ENCODE assay signal across 9 cellular contexts in genomic region chr17:2084766-2085647, GRCh38. TPM values are rescaled to one million over a fixed set of nuclear protein-coding genes. Genes with fewer than 3 reads are reported as not detected.
DNase-seq lines count a peak whose midpoint lies in the region; ATAC-seq lines count a peak whose summit lies in the region.
"Had no signal": no experiment of that assay in that cellular context is flagged by ENCODE, and none has a peak within 500 bp of the region (broad histone marks: within the 10 kb centered on the region; RNA-seq: fewer than 3 reads in every experiment).

No MANE protein-coding gene starts in this region.

- H3K27ac ChIP-seq in GM23248: peak overlapping the region; percentile 96

- H3K36me3 ChIP-seq in GM23248 (ENCODE audit: low read depth): no peaks in the 10 kb centered on the region
- peaks cover 9% of the 10 kb centered on the region for H3K36me3 ChIP-seq in adipocyte (ENCODE audit: control insufficient read depth, insufficient read depth, low read length, severe bottlenecking)
- H3K36me3 ChIP-seq in skeletal muscle satellite cell (ENCODE audit: insufficient read depth, low read length): peaks cover 7% of the 10 kb centered on the region

- H3K79me2 ChIP-seq in GM23248 (ENCODE audit: insufficient read depth): no peaks in the 10 kb centered on the region

- H3K27me3 ChIP-seq in GM23248 (replicated peaks; ENCODE audit: insufficient read depth) (no peaks in the 10 kb centered on the region), adipocyte (replicated peaks; ENCODE audit: control insufficient read depth, insufficient read depth, low read length) (no peaks in the 10 kb centered on the region), skeletal muscle satellite cell (ENCODE audit: control insufficient read depth, insufficient read depth, low read length) (no peaks in the 10 kb centered on the region)

- H3K4me2 ChIP-seq in GM23248 (ENCODE audit: unreplicated experiment) (peak overlapping the region; percentile 46), skeletal muscle satellite cell (ENCODE audit: low read length) (peak overlapping the region; percentile 11)

- H3K9me3 ChIP-seq in GM23248 (ENCODE audit: low read depth) (no peaks in the 10 kb centered on the region), adipocyte (ENCODE audit: control insufficient read depth, low read length) (no peaks in the 10 kb centered on the region), skeletal muscle satellite cell (replicated peaks; ENCODE audit: low read length) (no peaks in the 10 kb centered on the region)

- intact Hi-C loops in left ventricle myocardium superior (cut with micrococcal nuclease): no loop called here

- H4K20me1 ChIP-seq in GM23248 (ENCODE audit: insufficient read depth): no peaks in the 10 kb centered on the region

- H3F3A ChIP-seq in GM23248 (ENCODE audit: insufficient read depth): peaks cover 56% of the 10 kb centered on the region

- no peaks in the 10 kb centered on the region for H3K9me2 ChIP-seq in GM23248 (ENCODE audit: insufficient read depth)

- H3K4me1 ChIP-seq in GM23248 (ENCODE audit: insufficient read depth) (peaks cover 65% of the 10 kb centered on the region), adipocyte (ENCODE audit: control insufficient read depth, insufficient read depth, low read length) (peaks cover 78% of the 10 kb centered on the region), skeletal muscle satellite cell (ENCODE audit: control insufficient read depth, insufficient read depth, low read length) (peaks cover 56% of the 10 kb centered on the region)

- in situ Hi-C loops in GM23248 (cut with MboI): loop anchor here (10.0 kb wide), 1 partner anchor 150 kb away; no protein-coding TSS in a partner anchor

- peak overlapping the region; percentile 81 for H3K9ac ChIP-seq in GM23248
- H3K9ac ChIP-seq in adipocyte (ENCODE audit: low read length): peak overlapping the region; percentile 74
- H3K9ac ChIP-seq in skeletal muscle satellite cell (ENCODE audit: low read depth, low read length): peak overlapping the region; percentile 20

- ATAC-seq in left ventricle myocardium superior (peak; percentile 58), GM21515 (IDR thresholded peaks at IDR 0.05; ENCODE audit: unreplicated experiment) (no peak)

- DNase-seq in GM23248: peak; percentile 78
- DNase-seq in adipocyte (ENCODE audit: low read depth): peak; percentile 87
- peak; percentile 81 for DNase-seq in left ventricle myocardium superior
- no peak for DNase-seq in stimulated activated CD4-positive, alpha-beta T cell treated with anti-CD3 and anti-CD28 coated beads, Interleukin-15, amount 100 ng/mL, for 24 hours
- no peak for DNase-seq in RPMI8226
- DNase-seq in NCI-H2196 (lab: John Stamatoyannopoulos, UW; ENCODE audit: unreplicated experiment): no peak
- DNase-seq: NCI-H2171 treated with DMSO at 0.1 percent for 48 hours had no signal

- H3K4me3 ChIP-seq in GM23248: 0 out of 2 replicates have a peak overlapping the region, but pooled peaks have one; percentile 1
- H3K4me3 ChIP-seq in adipocyte (ENCODE audit: low read length): no peak overlapping the region
- H3K4me3 ChIP-seq in skeletal muscle satellite cell (ENCODE audit: low read length): peak overlapping the region; percentile 5

- WGBS in GM23248 (ENCODE audit: low coverage in 1 of 2, low lambda C conversion rate in 2 of 2, missing lambda C conversion rate in 2 of 2), 2 experiments: 10% methylated on average over 13 of the region's 13 CpGs

- H2AFZ ChIP-seq in GM23248: no peak overlapping the region

RNA-seq across cellular contexts. Expression of gene HIC1, which starts 30.1 kb away (rescaled TPM):
- total RNA-seq in GM23248 (2014; rRNA removed; shearing (Covaris generic)): 35.0 and 59.8 TPM in 2 replicates
- polyA plus RNA-seq in GM23248 (2016; fragmentation: Nextera tagmentation; extraction: Ambion mirVana): 1.6 TPM in 2 replicates
- total RNA-seq in left ventricle myocardium superior: 19.0 TPM
- 16.2 and 29.9 TPM in 2 replicates for total RNA-seq in skeletal muscle satellite cell (2012; rRNA removed)

RNA-seq across cellular contexts. Expression of gene OVCA2, which starts 43.2 kb away (rescaled TPM):
- 67.3 and 92.0 TPM in 2 replicates for total RNA-seq in GM23248 (2014; rRNA removed; shearing (Covaris generic))
- 63.5 and 66.1 TPM in 2 replicates for polyA plus RNA-seq in GM23248 (2016; fragmentation: Nextera tagmentation; extraction: Ambion mirVana)
- 14.4 TPM for total RNA-seq in left ventricle myocardium superior
- 57.8 and 60.9 TPM in 2 replicates for total RNA-seq in skeletal muscle satellite cell (2012; rRNA removed)

RNA-seq across cellular contexts. Expression of gene DPH1, which starts 55.1 kb away (rescaled TPM):
- 51.2 and 58.1 TPM in 2 replicates for total RNA-seq in GM23248 (2014; rRNA removed; shearing (Covaris generic))
- polyA plus RNA-seq in GM23248 (2016; fragmentation: Nextera tagmentation; extraction: Ambion mirVana): 41.1 and 41.2 TPM in 2 replicates
- 28.9 TPM for total RNA-seq in left ventricle myocardium superior
- 22.9 and 30.4 TPM in 2 replicates for total RNA-seq in skeletal muscle satellite cell (2012; rRNA removed)

RNA-seq across cellular contexts. Expression of gene RTN4RL1, which starts 59.9 kb away (rescaled TPM):
- 0.22 TPM in 1 of 2 replicates, not detected in the other for total RNA-seq in GM23248 (2014; rRNA removed; shearing (Covaris generic))
- polyA plus RNA-seq in GM23248 (2016; fragmentation: Nextera tagmentation; extraction: Ambion mirVana): not detected in 2 replicates
- 1.9 TPM for total RNA-seq in left ventricle myocardium superior
- 1.3 and 1.7 TPM in 2 replicates for total RNA-seq in skeletal muscle satellite cell (2012; rRNA removed)

Comparison
In these comparisons a context has a peak if more than half of its experiments do, and no peak if none do; other contexts are left out.
1. DNase-seq: peak in GM23248 (single experiment), adipocyte (single experiment) and left ventricle myocardium superior (single experiment); none in stimulated activated CD4-positive, alpha-beta T cell treated with anti-CD3 and anti-CD28 coated beads, Interleukin-15, amount 100 ng/mL, for 24 hours (single experiment), RPMI8226 (single experiment) and NCI-H2196 (single experiment).
2. H3K9ac ChIP-seq: peak in every context shown above with its lines; median percentile 81 in GM23248; 74 in adipocyte; 20 in skeletal muscle satellite cell.